In genomic region chr16:70113599-70113981, GRCh38 we compare ENCODE assay signal across 9 cellular contexts. TPM values are rescaled to one million over a fixed set of nuclear protein-coding genes. Genes with fewer than 3 reads are reported as not detected.
DNase-seq lines count a peak whose midpoint lies in the region; ATAC-seq and TF ChIP-seq lines count a peak whose summit lies in the region.
"Not testable (repeated sequence)": the region's sequence is repeated elsewhere in the genome, so short reads cannot be mapped to it uniquely, and the experiment has no call there.
"Had no signal": no experiment of that assay in that cellular context is flagged by ENCODE, and none has a peak within 500 bp of the region (broad histone marks: within the 10 kb centered on the region; RNA-seq: fewer than 3 reads in every experiment).

No MANE protein-coding gene starts in this region.

- not testable (repeated sequence) for H4K20me1 ChIP-seq in SK-N-SH (ENCODE audit: insufficient read depth); neural cell (ENCODE audit: insufficient read depth)

- intact Hi-C loops in body of pancreas (cut with DNase I); heart left ventricle (cut with DNase I); tibial artery (cut with DNase I; ENCODE audit: low total_unique reads): not testable (repeated sequence)

- peaks cover 27% of the 10 kb centered on the region for H3K79me2 ChIP-seq in SK-N-SH (ENCODE audit: insufficient read depth)
- not testable (repeated sequence) for H3K79me2 ChIP-seq in neural cell (replicated peaks; ENCODE audit: insufficient read depth, low read length)

- not testable (repeated sequence) for H2AFZ ChIP-seq in SK-N-SH (ENCODE audit: low read depth); neural cell (ENCODE audit: low read depth, low read length)

- not testable (repeated sequence) for TF ChIP-seq RAD21 in SK-N-SH (IDR thresholded peaks at IDR 0.05; ENCODE audit: low read length); neural cell (conservative IDR thresholded peaks at IDR 0.05)

- TF ChIP-seq POLR2A in body of pancreas (IDR thresholded peaks at IDR 0.05); heart left ventricle (IDR thresholded peaks at IDR 0.05): not testable (repeated sequence)

- TF ChIP-seq CTCF in GM12864 (IDR thresholded peaks at IDR 0.05; ENCODE audit: low read depth, low read length, missing control alignments); SK-N-SH (IDR thresholded peaks at IDR 0.05); body of pancreas (IDR thresholded peaks at IDR 0.05); heart left ventricle (IDR thresholded peaks at IDR 0.05); neural cell (IDR thresholded peaks at IDR 0.05; ENCODE audit: poor library complexity, severe bottlenecking); tibial artery (IDR thresholded peaks at IDR 0.05): not testable (repeated sequence)

- ATAC-seq in GM21619 (IDR thresholded peaks at IDR 0.05; ENCODE audit: unreplicated experiment) (peak; percentile 16), HG03139 (IDR thresholded peaks at IDR 0.05; ENCODE audit: unreplicated experiment) (peak; percentile 10), body of pancreas (peak; percentile 38), heart left ventricle (peak; percentile 49 to 59 (median 51))

- CTCF ChIA-PET in SK-N-SH (lab: Yijun Ruan, JAX) = not testable (repeated sequence)

- H3K27ac ChIP-seq in SK-N-SH (ENCODE audit: low read depth in 2 of 2, low read length in 1 of 2); neural cell (ENCODE audit: low read length): not testable (repeated sequence)
- H3K27ac ChIP-seq in body of pancreas (peak overlapping the region in 3 of 4 donors; percentile 56 to 81 (median 74)), heart left ventricle (peak overlapping the region; percentile 67 to 89 (median 80)), tibial artery (peak overlapping the region; percentile 85 to 87)

- H3K36me3 ChIP-seq in SK-N-SH (replicated peaks in 1 of 2; ENCODE audit: control insufficient read depth in 1 of 2, insufficient read depth in 2 of 2, low read length in 1 of 2); body of pancreas (replicated peaks in 1 of 2; ENCODE audit: insufficient read depth in 1 of 2, low read depth in 2 of 2); heart left ventricle; neural cell (ENCODE audit: insufficient read depth, low read length); tibial artery: not testable (repeated sequence)

- peak overlapping the region; percentile 75; the same call in 1 of the 2 replicates for H3K4me2 ChIP-seq in SK-N-SH
- H3K4me2 ChIP-seq in neural cell (ENCODE audit: low read length) = not testable (repeated sequence)

- not testable (repeated sequence) for DNase-seq in GM12864 (ENCODE audit: low read depth); SK-N-SH; body of pancreas; heart left ventricle; tibial artery

- not testable (repeated sequence) for H3K4me1 ChIP-seq in SK-N-SH (ENCODE audit: control insufficient read depth in 1 of 2, insufficient read depth in 2 of 2, low read depth in 1 of 2, low read length in 1 of 2); body of pancreas
- H3K4me1 ChIP-seq in heart left ventricle (peaks cover 0 to 12% (median 4%) of the 10 kb centered on the region in 12 donors), tibial artery (peaks cover 0 to 13% (median 9%) of the 10 kb centered on the region in 4 donors)

- H3K4me3 ChIP-seq in GM12864 (ENCODE audit: low read depth, low read length) (peak overlapping the region; percentile 83), SK-N-SH (ENCODE audit: low read depth in 2 of 2, low read length in 1 of 2) (peak overlapping the region in 1 of 2 experiments; percentile 72; a peak in 2 of 4 replicates), heart left ventricle (peak overlapping the region; percentile 56 to 93 (median 76)), neural cell (ENCODE audit: low read length) (peak overlapping the region; percentile 70), tibial artery (peak overlapping the region; percentile 73 to 83)
- not testable (repeated sequence) for H3K4me3 ChIP-seq in body of pancreas

- H3K27me3 ChIP-seq in SK-N-SH (ENCODE audit: insufficient read depth); body of pancreas; heart left ventricle; neural cell (ENCODE audit: insufficient read depth, low read depth, low read length); tibial artery: not testable (repeated sequence)

- no CpG with 5 or more reads among the region's 15 CpGs for WGBS in SK-N-SH (ENCODE audit: low lambda C conversion rate)
- 0 to 17% methylated on average over 1 to 2 of the region's 15 CpGs for WGBS in body of pancreas, 2 donors
- 0% methylated on average over 2 of the region's 15 CpGs; no CpG with 5 or more reads in 3 of the 4 donors for WGBS in heart left ventricle, 4 donors

- H3K9me3 ChIP-seq in SK-N-SH; body of pancreas; heart left ventricle; neural cell (ENCODE audit: low read length); tibial artery: not testable (repeated sequence)

- TF ChIP-seq EP300 in SK-N-SH (IDR thresholded peaks at IDR 0.05; ENCODE audit: borderline replicate concordance in 1 of 2, low read depth in 1 of 2, low read length in 1 of 2); neural cell (conservative IDR thresholded peaks at IDR 0.05; ENCODE audit: poor library complexity, severe bottlenecking): not testable (repeated sequence)

- H3F3A ChIP-seq in SK-N-SH (replicated peaks; ENCODE audit: insufficient read depth); neural cell (ENCODE audit: insufficient read depth, low read length, poor library complexity, severe bottlenecking): not testable (repeated sequence)

- POLR2A ChIA-PET in SK-N-SH (lab: Yijun Ruan, JAX) = not testable (repeated sequence)

- peak overlapping the region; percentile 28; the same call in 1 of the 2 replicates for H3K9ac ChIP-seq in SK-N-SH
- H3K9ac ChIP-seq in neural cell (ENCODE audit: low read length) = peak overlapping the region; percentile 12

- H3K9me2 ChIP-seq in SK-N-SH; neural cell (ENCODE audit: insufficient read depth, low read length): not testable (repeated sequence)

RNA-seq across cellular contexts. Expression of gene PDPR, which starts 0.5 kb away (rescaled TPM):
- polyA plus RNA-seq in SK-N-SH (2012; rRNA removed) (17.1 and 24.2 TPM in 2 replicates), heart left ventricle (10 to 100 TPM in 1 of 2 donors, 1 to 10 TPM in 1; 7.7 to 10.2 TPM), neural cell (12.3 and 15.0 TPM in 2 replicates)
- polyA plus RNA-seq in SK-N-SH (2012; cell fraction: cytosol; rRNA removed) = 9.5 and 11.6 TPM in 2 replicates
- polyA plus RNA-seq in SK-N-SH (2012; cell fraction: nucleus; rRNA removed) = 55.0 and 66.2 TPM in 2 replicates
- total RNA-seq in body of pancreas (10 to 100 TPM in 1 of 2 donors, 1 to 10 TPM in 1; 9.6 to 14.3 TPM), heart left ventricle (10 to 100 TPM; 20.2 to 38.3 (median 27.2) TPM)
- polyA minus RNA-seq in neural cell = 21.9 and 25.1 TPM in 2 replicates

RNA-seq across cellular contexts. Expression of gene CLEC18C, which starts 60.0 kb away (rescaled TPM):
- polyA plus RNA-seq in SK-N-SH (2012; rRNA removed) = 0.08 and 0.23 TPM in 2 replicates
- not detected in 2 replicates for polyA plus RNA-seq in SK-N-SH (2012; cell fraction: cytosol; rRNA removed)
- 0.41 and 1.3 TPM in 2 replicates for polyA plus RNA-seq in SK-N-SH (2012; cell fraction: nucleus; rRNA removed)
- total RNA-seq in body of pancreas = 1 to 10 TPM in 1 of 2 donors, not detected in 1; 1.8 TPM
- under 1 TPM in 5 of 9 donors, not detected in 4; 0.09 to 0.34 (median 0.13) TPM for total RNA-seq in heart left ventricle
- under 1 TPM in 1 of 2 donors, not detected in 1; 0.15 TPM for polyA plus RNA-seq in heart left ventricle
- polyA plus RNA-seq in neural cell = 1.3 and 2.1 TPM in 2 replicates
- 0.58 TPM in 1 of 2 replicates, not detected in the other for polyA minus RNA-seq in neural cell
- total RNA-seq: H4 had no signal
